In the genomic region with DNA sequence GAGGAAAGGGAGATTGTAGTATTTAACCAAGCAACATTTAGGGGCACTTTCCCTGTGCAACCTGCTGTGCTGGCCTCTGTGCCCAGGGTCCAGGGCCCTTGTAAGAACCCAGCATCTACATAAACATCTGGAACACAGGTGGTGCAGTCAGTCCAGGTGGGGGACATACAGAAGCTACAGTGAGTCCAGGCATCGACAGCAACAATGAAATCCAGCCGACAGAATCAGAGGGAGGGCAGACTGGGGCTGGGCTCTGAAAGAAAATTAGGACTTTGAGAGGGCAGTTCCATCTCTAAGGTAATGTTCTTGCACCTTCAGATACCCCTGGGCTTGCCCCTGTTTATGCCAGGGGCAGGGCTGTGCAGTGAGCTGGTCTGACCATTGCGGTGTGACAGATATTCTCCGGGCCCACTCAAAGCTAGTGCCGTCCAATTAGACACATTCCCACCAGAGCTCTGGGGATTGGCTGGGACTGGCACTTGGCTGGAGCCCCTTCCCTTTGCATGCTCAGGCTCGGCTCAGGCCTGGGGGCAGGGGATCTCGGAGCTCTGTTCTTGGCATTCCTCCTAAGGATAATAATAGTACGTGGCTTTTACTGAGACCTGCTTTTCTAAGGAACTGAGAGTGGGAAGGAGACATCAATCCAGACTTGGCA, we compare ENCODE assay signal across 12 cellular contexts. TPM values are rescaled to one million over a fixed set of nuclear protein-coding genes. Genes with fewer than 3 reads are reported as not detected.
A peak's percentile ranks its signal among the peaks of the same experiment; 100 is the strongest.
DNase-seq lines count a peak whose midpoint lies in the region; ATAC-seq, FAIRE-seq and TF ChIP-seq lines count a peak whose summit lies in the region.
"Had no signal": no experiment of that assay in that cellular context is flagged by ENCODE, and none has a peak within 500 bp of the region (broad histone marks: within the 10 kb centered on the region; RNA-seq: fewer than 3 reads in every experiment).

No MANE protein-coding gene starts in this region.

- peaks cover 80% of the 10 kb centered on the region for H3K4me1 Mint-ChIP-seq in activated naive CD4-positive, alpha-beta T cell treated with anti-CD3 and anti-CD28 coated beads for 36 hours (ENCODE audit: low read depth)

- H3K36me3 Mint-ChIP-seq in activated naive CD4-positive, alpha-beta T cell treated with anti-CD3 and anti-CD28 coated beads for 36 hours (ENCODE audit: low read depth) = peaks cover 39% of the 10 kb centered on the region

- ATAC-seq in lung (ENCODE audit: insufficient read depth, low FRiP score) = no peak

- FAIRE-seq in GM19239 (lab: Jason Lieb, UNC) = no peak
- FAIRE-seq: kidney had no signal

- no peaks in the 10 kb centered on the region for H3K9me3 Mint-ChIP-seq in activated naive CD4-positive, alpha-beta T cell treated with anti-CD3 and anti-CD28 coated beads for 36 hours

- H3K27ac ChIP-seq in ascending aorta (peak overlapping the region; percentile 75 to 82), lung (ENCODE audit: low read depth in 1 of 2, low read length in 1 of 2) (peak overlapping the region; percentile 63 to 67), transverse colon (peak overlapping the region; percentile 71 to 87 (median 75))

- no peak for TF ChIP-seq EP300 in transverse colon (IDR thresholded peaks at IDR 0.05; ENCODE audit: low read depth)

- peak overlapping the region; percentile 85 for H3K27ac Mint-ChIP-seq in activated naive CD4-positive, alpha-beta T cell treated with anti-CD3 and anti-CD28 coated beads for 36 hours

- H3K4me3 Mint-ChIP-seq in activated naive CD4-positive, alpha-beta T cell treated with anti-CD3 and anti-CD28 coated beads for 36 hours = peak overlapping the region; percentile 10

- intact Hi-C loops in activated naive CD4-positive, alpha-beta T cell treated with anti-CD3 and anti-CD28 coated beads for 36 hours (cut with micrococcal nuclease) = loop anchor here (1.0 to 10.0 kb wide), 2 partner anchors 25 to 1122 kb away; a partner anchor contains a TSS
- intact Hi-C loops in ascending aorta (cut with DNase I) (loop anchor here (5.0 kb wide), 1 partner anchor 126 kb away; no protein-coding TSS in a partner anchor), transverse colon (cut with DNase I; ENCODE audit: low total_unique reads) (no loop called here)

- H3K9me3 ChIP-seq in ascending aorta (no peaks in the 10 kb centered on the region), lung (ENCODE audit: control insufficient read depth in 2 of 2, insufficient read depth in 1 of 2, low read length in 1 of 2) (no peaks in the 10 kb centered on the region), transverse colon (no peaks in the 10 kb centered on the region)

- H3K27me3 Mint-ChIP-seq in activated naive CD4-positive, alpha-beta T cell treated with anti-CD3 and anti-CD28 coated beads for 36 hours (ENCODE audit: low read depth) = no peaks in the 10 kb centered on the region

- peak overlapping the region in 1 of 2 donors; percentile 83 for H3K4me3 ChIP-seq in ascending aorta
- no peak overlapping the region for H3K4me3 ChIP-seq in lung
- H3K4me3 ChIP-seq in transverse colon = no peak overlapping the region

- in situ Hi-C loops in transverse colon (cut with MboI; ENCODE audit: low pct_ligation_motif_present in 1 of 4, low pct_unique_long_range_greater_than_20kb in 1 of 4, low sequenced_read_pairs in 3 of 4) = loop anchor here in 2 of 4 donors (25.0 kb wide), 2 partner anchors 176 to 201 kb away; a partner anchor contains a TSS

- WGBS in lung, 2 donors = 75 to 79% methylated on average over 8 of the region's 8 CpGs
- WGBS in transverse colon (ENCODE audit: low coverage in 1 of 2), 2 donors = 81 to 86% methylated on average over 2 to 8 of the region's 8 CpGs

- H3K36me3 ChIP-seq in ascending aorta (peaks cover 15 to 48% of the 10 kb centered on the region in 2 donors), lung (ENCODE audit: control insufficient read depth in 2 of 2, insufficient read depth in 2 of 2, low read length in 2 of 2) (peaks cover 0 to 13% of the 10 kb centered on the region in 2 donors), transverse colon (no peaks in the 10 kb centered on the region)

- TF ChIP-seq CTCF in ascending aorta (IDR thresholded peaks at IDR 0.05) (no peak), lung (IDR thresholded peaks at IDR 0.05; ENCODE audit: control extremely low read depth, extremely low read depth) (no peak), transverse colon (IDR thresholded peaks at IDR 0.05) (no peak)

- peaks cover 9 to 57% of the 10 kb centered on the region in 2 donors for H3K4me1 ChIP-seq in ascending aorta
- peaks cover 11 to 26% of the 10 kb centered on the region in 2 donors for H3K4me1 ChIP-seq in lung (ENCODE audit: control insufficient read depth in 2 of 2, insufficient read depth in 2 of 2, low read length in 2 of 2)
- H3K4me1 ChIP-seq in transverse colon = peaks cover 14 to 57% (median 32%) of the 10 kb centered on the region in 4 donors

- no peak for DNase-seq in activated naive CD4-positive, alpha-beta T cell treated with anti-CD3 and anti-CD28 coated beads for 36 hours
- no peak for DNase-seq in activated naive CD4-positive, alpha-beta T cell treated with anti-CD3 and anti-CD28 coated beads, Interleukin-2, amount 50 U/mL, for 16 hours
- DNase-seq in ascending aorta (ENCODE audit: low spot score in 2 of 2) (peak in 1 of 2 donors; percentile 77), lung (ENCODE audit: low spot score) (no peak), transverse colon (no peak), GM19239 (ENCODE audit: insufficient read length, low spot score) (no peak), UCSD-AML1 (lab: John Stamatoyannopoulos, UW; ENCODE audit: unreplicated experiment) (no peak), NCI-H2107 (lab: John Stamatoyannopoulos, UW) (no peak)
- DNase-seq: kidney, NCI-H1048, NCI-H526, nucleus accumbens had no signal

- CTCF ChIA-PET in activated naive CD4-positive, alpha-beta T cell treated with anti-CD3 and anti-CD28 coated beads for 36 hours (lab: Charles Lee) = interaction anchor here (0.6 to 9.2 kb wide), 14 partner anchors 8 to 187 kb away, joined by 3 to 68 read pairs (median 6); no protein-coding TSS in a partner anchor

- TF ChIP-seq POLR2A in transverse colon (IDR thresholded peaks at IDR 0.05) = no peak

- H3K27me3 ChIP-seq in ascending aorta (no peaks in the 10 kb centered on the region), lung (ENCODE audit: control insufficient read depth, insufficient read depth) (no peaks in the 10 kb centered on the region), transverse colon (peaks cover 30% of the 10 kb centered on the region)

RNA-seq across cellular contexts. Expression of a gene that starts 5.4 kb away (rescaled TPM):
- 10 to 100 TPM; 71.4 to 75.3 TPM for total RNA-seq in activated naive CD4-positive, alpha-beta T cell treated with anti-CD3 and anti-CD28 coated beads for 36 hours
- total RNA-seq in ascending aorta (116 TPM), lung (100 to 1,000 TPM; 107 to 133 TPM), transverse colon (10 to 100 TPM in 3 of 4 donors, 1 to 10 TPM in 1; 7.0 to 37.8 (median 16.3) TPM)
- polyA plus RNA-seq in lung = 10 to 100 TPM; 22.9 to 55.2 TPM
